Comparison of ENCODE assay signal across 16 cellular contexts in the genomic region with DNA sequence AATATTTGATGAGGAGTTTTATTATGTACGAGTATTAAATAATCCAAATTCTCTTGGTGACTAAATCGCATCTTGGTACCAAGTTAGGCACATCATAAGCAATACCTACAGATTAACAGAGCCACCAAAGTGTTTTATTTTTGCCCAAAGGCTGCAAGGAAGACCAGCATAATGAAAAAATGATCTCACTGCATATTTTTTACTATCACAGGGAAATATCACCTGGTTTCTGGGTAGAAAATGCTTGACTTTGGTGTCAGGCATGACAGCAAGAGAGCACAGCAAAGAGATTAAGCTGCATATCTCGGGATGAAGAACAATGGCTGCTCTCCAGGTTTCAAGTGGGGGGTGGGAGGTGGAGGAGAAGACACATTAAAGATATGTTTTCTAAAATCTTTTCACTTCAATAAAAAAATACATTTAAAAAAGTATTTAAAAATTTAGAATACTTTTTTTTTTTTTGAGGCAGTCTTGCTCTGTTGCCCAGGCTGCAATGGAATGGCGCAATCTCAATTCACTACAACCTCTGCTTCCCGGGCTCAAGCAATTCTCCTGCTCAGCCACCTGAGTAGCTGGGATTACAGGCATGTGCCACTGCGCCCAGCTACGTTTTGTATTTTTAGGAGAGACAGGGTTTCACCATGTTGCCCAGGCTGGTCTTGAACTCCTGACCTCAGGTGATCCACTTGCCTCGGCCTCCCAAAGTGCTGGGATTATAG.
"Had no signal": no experiment of that assay in that cellular context is flagged by ENCODE, and none has a peak within 500 bp of the region (broad histone marks: within the 10 kb centered on the region; RNA-seq: fewer than 3 reads in every experiment).

No MANE protein-coding gene starts in this region.

- H3K4me1 ChIP-seq: prostate gland had no signal

- ATAC-seq: activated CD4-positive, alpha-beta T cell treated with anti-CD3 and anti-CD28 coated beads for 36 hours; effector memory CD8-positive, alpha-beta T cell; foreskin keratinocyte; left ventricle myocardium superior; right cardiac atrium; stimulated activated naive CD8-positive, alpha-beta T cell treated with anti-CD3 and anti-CD28 coated beads, Interleukin-15, Interleukin-2, amounts not matched to agents 100 U/mL and 50 U/mL, for 24 hours had no signal

- H3K27ac ChIP-seq: cardiac muscle cell, epithelial cell of prostate, foreskin keratinocyte, prostate gland, transverse colon, vagina had no signal

- H3K4me3 ChIP-seq: cardiac muscle cell, prostate gland, transverse colon, vagina had no signal

- H3K27me3 ChIP-seq: cardiac muscle cell, foreskin keratinocyte, transverse colon, vagina had no signal

- H3K9me3 ChIP-seq: prostate gland, transverse colon, vagina had no signal

- H3K36me3 ChIP-seq: cardiac muscle cell, prostate gland, transverse colon, vagina had no signal

- DNase-seq: activated CD4-positive, alpha-beta T cell treated with anti-CD3 and anti-CD28 coated beads for 36 hours; activated CD4-positive, alpha-beta T cell treated with anti-CD3 and anti-CD28 coated beads, Interleukin-2, amount 50 U/mL, for 48 hours; amniotic stem cell; dermis blood vessel endothelial cell; effector memory CD8-positive, alpha-beta T cell; foreskin keratinocyte; kidney glomerular epithelial cell; left ventricle myocardium superior; right cardiac atrium; stimulated activated CD4-positive, alpha-beta T cell treated with anti-CD3 and anti-CD28 coated beads, Interleukin-2, amount 100 ng/mL, for 24 hours; stimulated activated naive CD8-positive, alpha-beta T cell treated with anti-CD3 and anti-CD28 coated beads, Interleukin-15, Interleukin-2, amounts not matched to agents 100 U/mL and 50 U/mL, for 24 hours; transverse colon had no signal
